Comparison of ENCODE assay signal across 8 cellular contexts in the genomic region with DNA sequence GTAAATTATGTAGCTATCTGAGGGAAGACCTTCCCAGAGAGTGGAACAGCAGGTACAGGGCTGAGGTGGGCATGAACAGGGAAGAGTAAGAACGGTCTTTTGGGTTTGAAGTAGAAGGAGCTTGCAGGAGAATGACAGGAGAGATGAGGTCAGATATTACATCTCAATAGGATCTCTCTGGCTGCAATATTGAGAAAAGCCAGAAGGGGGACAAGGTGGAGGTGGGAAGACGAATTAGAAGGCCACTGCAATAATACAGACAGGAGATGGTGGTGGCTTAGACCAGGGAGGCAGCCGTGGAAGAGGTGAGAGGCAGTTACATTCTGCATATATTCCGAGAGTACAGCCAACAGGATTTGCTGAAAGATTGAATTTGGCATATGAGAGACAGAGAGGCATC.
DNase-seq lines count a peak whose midpoint lies in the region; ATAC-seq and TF ChIP-seq lines count a peak whose summit lies in the region.

No MANE protein-coding gene starts in this region.

- CTCF ChIA-PET in OCI-LY7 (lab: Charles Lee; ENCODE audit: unreplicated experiment): no interaction called here

- no TSS peak for BruUV-seq in OCI-LY7 (replicated peaks; lab: Mats Ljungman, UMichigan)

- H3K4me1 ChIP-seq in cardiac muscle cell (ENCODE audit: low read depth) (no peaks in the 10 kb centered on the region), OCI-LY7 (ENCODE audit: insufficient read depth, low read length, poor library complexity, severe bottlenecking) (no peaks in the 10 kb centered on the region), Peyer's patch (no peaks in the 10 kb centered on the region)

- H2AFZ ChIP-seq in OCI-LY7 (ENCODE audit: low read length): no peak overlapping the region

- H3K27ac ChIP-seq in cardiac muscle cell (no peak overlapping the region), OCI-LY7 (ENCODE audit: low read depth, low read length, poor library complexity, severe bottlenecking) (no peak overlapping the region), Peyer's patch (no peak overlapping the region)

- H3K9me3 ChIP-seq in cardiac muscle cell (ENCODE audit: low read depth): no peaks in the 10 kb centered on the region
- H3K9me3 ChIP-seq in OCI-LY7 (ENCODE audit: low read length): no peaks in the 10 kb centered on the region
- H3K9me3 ChIP-seq in Peyer's patch: no peaks in the 10 kb centered on the region

- H4K20me1 ChIP-seq in OCI-LY7 (ENCODE audit: insufficient read depth, low read length): no peaks in the 10 kb centered on the region

- ATAC-seq in left cardiac atrium (no peak), HG02870 (IDR thresholded peaks at IDR 0.05; ENCODE audit: unreplicated experiment) (peak; percentile 92)

- DNase-seq in cardiac muscle cell (ENCODE audit: low read depth in 1 of 2, low spot score in 1 of 2) (peak; percentile 4 to 7), left cardiac atrium (no peak), OCI-LY7 (ENCODE audit: low spot score) (peak; percentile 49), iris pigment epithelial cell (ENCODE audit: low read depth) (peak; percentile 17), Peyer's patch (no peak), posterior cingulate gyrus (no peak), DMS79 treated with DMSO at 0.1 percent for 48 hours (lab: John Stamatoyannopoulos, UW) (no peak)

- TF ChIP-seq CTCF in cardiac muscle cell (IDR thresholded peaks at IDR 0.05; ENCODE audit: low read depth, low read length) (peak; percentile 7), OCI-LY7 (conservative IDR thresholded peaks at IDR 0.05; ENCODE audit: low read length) (peak; percentile 71), Peyer's patch (IDR thresholded peaks at IDR 0.05) (peak in 1 of 6 experiments; percentile 4)

- H3K9me2 ChIP-seq in OCI-LY7 (ENCODE audit: insufficient read depth, low read length): no peaks in the 10 kb centered on the region

- intact Hi-C loops in left cardiac atrium (cut with DNase I) (no loop called here), OCI-LY7 (cut with micrococcal nuclease; ENCODE audit: unreplicated experiment) (loop anchor here (5.0 kb wide), 1 partner anchor 42 kb away; no protein-coding TSS in a partner anchor), posterior cingulate gyrus (cut with DNase I) (no loop called here)

- H3K4me2 ChIP-seq in OCI-LY7 (ENCODE audit: low read length): no peak overlapping the region

- no peak for TF ChIP-seq POLR2A in Peyer's patch (IDR thresholded peaks at IDR 0.05)

- H3K27me3 ChIP-seq in cardiac muscle cell (no peaks in the 10 kb centered on the region), Peyer's patch (no peaks in the 10 kb centered on the region)

- POLR2A ChIA-PET in OCI-LY7 (lab: Charles Lee): no interaction called here

- H3K36me3 ChIP-seq in cardiac muscle cell: no peaks in the 10 kb centered on the region
- no peaks in the 10 kb centered on the region for H3K36me3 ChIP-seq in OCI-LY7 (ENCODE audit: insufficient read depth, low read length)
- H3K36me3 ChIP-seq in Peyer's patch: no peaks in the 10 kb centered on the region

- H3K4me3 ChIP-seq in cardiac muscle cell (no peak overlapping the region), OCI-LY7 (ENCODE audit: low read depth, low read length, poor library complexity, severe bottlenecking) (no peak overlapping the region), Peyer's patch (no peak overlapping the region)

- H3K79me2 ChIP-seq in OCI-LY7 (ENCODE audit: insufficient read depth, low read depth, low read length): no peaks in the 10 kb centered on the region

Comparison
In these comparisons a context has a peak if more than half of its experiments do, and no peak if none do; other contexts are left out.
1. DNase-seq: peak in cardiac muscle cell (2 of 2), OCI-LY7 (single experiment) and iris pigment epithelial cell (single experiment); none in left cardiac atrium (single experiment), Peyer's patch (0 of 3), posterior cingulate gyrus (0 of 10) and DMS79 treated with DMSO at 0.1 percent for 48 hours (single experiment).